In the genomic region with DNA sequence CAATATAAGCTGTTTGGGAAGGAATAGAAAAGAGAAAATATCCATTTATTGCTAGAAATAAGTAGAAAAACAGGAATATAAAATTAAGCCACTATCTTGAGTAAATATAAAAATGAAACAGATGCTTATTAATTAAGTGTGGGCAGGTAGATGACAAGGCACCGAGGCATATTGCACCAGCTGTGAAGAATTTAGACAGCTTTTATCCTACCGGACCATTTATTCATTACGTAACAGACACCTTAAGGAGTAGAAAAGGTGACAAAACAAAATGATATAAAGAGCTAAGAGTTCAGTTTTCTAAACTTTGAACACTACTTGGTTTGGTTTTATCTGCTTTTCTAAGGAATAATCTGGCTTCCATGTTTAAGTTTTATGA, we compare ENCODE assay signal across 13 cellular contexts.
DNase-seq lines count a peak whose midpoint lies in the region; ATAC-seq and TF ChIP-seq lines count a peak whose summit lies in the region.
"Had no signal": no experiment of that assay in that cellular context is flagged by ENCODE, and none has a peak within 500 bp of the region (broad histone marks: within the 10 kb centered on the region; RNA-seq: fewer than 3 reads in every experiment).

No MANE protein-coding gene starts in this region.

- H3K4me1 ChIP-seq in esophagus squamous epithelium (peaks cover 0 to 4% (median 0%) of the 10 kb centered on the region in 3 donors), skeletal muscle satellite cell (ENCODE audit: control insufficient read depth, insufficient read depth, low read length) (no peaks in the 10 kb centered on the region)

- no peak for TF ChIP-seq CTCF in esophagus squamous epithelium (IDR thresholded peaks at IDR 0.05)

- intact Hi-C loops in esophagus squamous epithelium (cut with DNase I): no loop called here

- H3K4me3 Mint-ChIP-seq in activated CD4-positive, alpha-beta T cell treated with anti-CD3 and anti-CD28 coated beads, Interleukin-2, amount 10 ng/mL, durations not matched to agents 7 days and 5 days: no peak overlapping the region
- H3K4me3 Mint-ChIP-seq: central memory CD8-positive, alpha-beta T cell had no signal

- POLR2A ChIA-PET in activated CD4-positive, alpha-beta T cell treated with anti-CD3 and anti-CD28 coated beads, Interleukin-2, amount 10 ng/mL, durations not matched to agents 7 days and 5 days (lab: Charles Lee): no interaction called here

- H3K27me3 ChIP-seq in MG63 (no peaks in the 10 kb centered on the region), esophagus squamous epithelium (no peaks in the 10 kb centered on the region), skeletal muscle satellite cell (ENCODE audit: control insufficient read depth, insufficient read depth, low read length) (no peaks in the 10 kb centered on the region)

- H3K36me3 Mint-ChIP-seq in activated CD4-positive, alpha-beta T cell treated with anti-CD3 and anti-CD28 coated beads, Interleukin-2, amount 10 ng/mL, durations not matched to agents 7 days and 5 days (ENCODE audit: low read depth): no peaks in the 10 kb centered on the region

- H3K36me3 ChIP-seq in MG63 (no peaks in the 10 kb centered on the region), esophagus squamous epithelium (no peaks in the 10 kb centered on the region), skeletal muscle satellite cell (ENCODE audit: insufficient read depth, low read length) (no peaks in the 10 kb centered on the region)

- DNase-seq in DMS 273 (lab: John Stamatoyannopoulos, UW; ENCODE audit: unreplicated experiment) (peak; percentile 27), DMS 273 treated with DMSO at 0.1 percent for 48 hours (lab: John Stamatoyannopoulos, UW) (no peak), MG63 (no peak), esophagus squamous epithelium (lab: John Stamatoyannopoulos, UW) (no peak), iPS-NIHi11 (ENCODE audit: low spot score) (no peak)
- no peak for DNase-seq in activated CD4-positive, alpha-beta T cell treated with anti-CD3 and anti-CD28 coated beads, Interleukin-2, amount 10 ng/mL, durations not matched to agents 7 days and 5 days
- DNase-seq: DMS153, NCI-H345 had no signal

- no peaks in the 10 kb centered on the region for H3K4me1 Mint-ChIP-seq in activated CD4-positive, alpha-beta T cell treated with anti-CD3 and anti-CD28 coated beads, Interleukin-2, amount 10 ng/mL, durations not matched to agents 7 days and 5 days
- H3K4me1 Mint-ChIP-seq: central memory CD8-positive, alpha-beta T cell had no signal

- no peak overlapping the region for H3K27ac Mint-ChIP-seq in activated CD4-positive, alpha-beta T cell treated with anti-CD3 and anti-CD28 coated beads, Interleukin-2, amount 10 ng/mL, durations not matched to agents 7 days and 5 days

- TF ChIP-seq POLR2A in esophagus squamous epithelium (IDR thresholded peaks at IDR 0.05): no peak

- no peak overlapping the region for H3K9ac ChIP-seq in skeletal muscle satellite cell (ENCODE audit: low read depth, low read length)

- no peaks in the 10 kb centered on the region for H3K9me3 Mint-ChIP-seq in activated CD4-positive, alpha-beta T cell treated with anti-CD3 and anti-CD28 coated beads, Interleukin-2, amount 10 ng/mL, durations not matched to agents 7 days and 5 days

- WGBS in esophagus squamous epithelium, 2 donors: 43 to 46% methylated on average over 3 of the region's 3 CpGs

- H3K27ac ChIP-seq in esophagus squamous epithelium: no peak overlapping the region
- H3K27ac ChIP-seq: 22Rv1 had no signal

- H3K4me3 ChIP-seq in MG63 (peak overlapping the region; percentile 30), esophagus squamous epithelium (peak overlapping the region in 3 of 4 donors; percentile 19 to 42 (median 24)), skeletal muscle satellite cell (ENCODE audit: low read length) (no peak overlapping the region)
- H3K4me3 ChIP-seq: K562 had no signal

- H3K27me3 Mint-ChIP-seq in activated CD4-positive, alpha-beta T cell treated with anti-CD3 and anti-CD28 coated beads, Interleukin-2, amount 10 ng/mL, durations not matched to agents 7 days and 5 days: no peaks in the 10 kb centered on the region
- H3K27me3 Mint-ChIP-seq: central memory CD8-positive, alpha-beta T cell had no signal

- no peaks in the 10 kb centered on the region for H3K9me3 ChIP-seq in MG63
- no peaks in the 10 kb centered on the region for H3K9me3 ChIP-seq in esophagus squamous epithelium
- H3K9me3 ChIP-seq in skeletal muscle satellite cell (replicated peaks; ENCODE audit: low read length): no peaks in the 10 kb centered on the region

- no peak for ATAC-seq in HG02798 (IDR thresholded peaks at IDR 0.05; ENCODE audit: poor library complexity, unreplicated experiment)
- ATAC-seq: K562 had no signal

- CTCF ChIA-PET in activated CD4-positive, alpha-beta T cell treated with anti-CD3 and anti-CD28 coated beads, Interleukin-2, amount 10 ng/mL, durations not matched to agents 7 days and 5 days (lab: Charles Lee): no interaction called here

- H3K4me2 ChIP-seq in skeletal muscle satellite cell (ENCODE audit: low read length): peak overlapping the region; percentile 61
